Comparison of ENCODE assay signal across 12 cellular contexts in genomic region chr17:60442271-60443201, GRCh38. TPM values are rescaled to one million over a fixed set of nuclear protein-coding genes. Genes with fewer than 3 reads are reported as not detected.
DNase-seq lines count a peak whose midpoint lies in the region; ATAC-seq and TF ChIP-seq lines count a peak whose summit lies in the region.
"Had no signal": no experiment of that assay in that cellular context is flagged by ENCODE, and none has a peak within 500 bp of the region (broad histone marks: within the 10 kb centered on the region; RNA-seq: fewer than 3 reads in every experiment).

No MANE protein-coding gene starts in this region.

- DNase-seq in ELR (ENCODE audit: low read depth) (peak; percentile 77), RPMI7951 (ENCODE audit: low read depth) (peak; percentile 8), fibroblast of peridontal ligament (ENCODE audit: extremely low read depth) (peak; percentile 36), progenitor cell of endocrine pancreas (ENCODE audit: low spot score, unreplicated experiment) (no peak), NCI-H2227 (lab: John Stamatoyannopoulos, UW; ENCODE audit: unreplicated experiment) (no peak), NCI-H1694 (lab: John Stamatoyannopoulos, UW) (no peak), upper lobe of left lung (no peak)
- DNase-seq in activated naive CD4-positive, alpha-beta T cell treated with anti-CD3 and anti-CD28 coated beads, Interleukin-2, amount 10 ng/mL, durations not matched to agents 7 days and 5 days, result no peak
- DNase-seq: heart right ventricle, NCI-H1436, PC-9 had no signal

- ATAC-seq in upper lobe of left lung (ENCODE audit: low FRiP score in 2 of 2), result no peak

- H3K4me1 ChIP-seq in upper lobe of left lung, result no peaks in the 10 kb centered on the region

- TF ChIP-seq CTCF in progenitor cell of endocrine pancreas (IDR thresholded peaks at IDR 0.05; ENCODE audit: unreplicated experiment) (no peak), upper lobe of left lung (IDR thresholded peaks at IDR 0.05) (no peak)

- peaks cover 5% of the 10 kb centered on the region for H3K36me3 Mint-ChIP-seq in progenitor cell of endocrine pancreas (ENCODE audit: insufficient read depth)
- peaks cover 10% of the 10 kb centered on the region for H3K36me3 Mint-ChIP-seq in activated naive CD4-positive, alpha-beta T cell treated with anti-CD3 and anti-CD28 coated beads, Interleukin-2, amount 10 ng/mL, durations not matched to agents 7 days and 5 days

- TF ChIP-seq EP300 in upper lobe of left lung (IDR thresholded peaks at IDR 0.05), result no peak

- TF ChIP-seq POLR2A in upper lobe of left lung (IDR thresholded peaks at IDR 0.05), result no peak

- no peak overlapping the region for H3K4me3 Mint-ChIP-seq in progenitor cell of endocrine pancreas (ENCODE audit: low read depth)
- no peak overlapping the region for H3K4me3 Mint-ChIP-seq in activated naive CD4-positive, alpha-beta T cell treated with anti-CD3 and anti-CD28 coated beads, Interleukin-2, amount 10 ng/mL, durations not matched to agents 7 days and 5 days

- H3K27ac ChIP-seq in upper lobe of left lung, result no peak overlapping the region
- H3K27ac ChIP-seq: PC-9 had no signal

- no peaks in the 10 kb centered on the region for H3K4me1 Mint-ChIP-seq in progenitor cell of endocrine pancreas (ENCODE audit: low read depth)
- H3K4me1 Mint-ChIP-seq in activated naive CD4-positive, alpha-beta T cell treated with anti-CD3 and anti-CD28 coated beads, Interleukin-2, amount 10 ng/mL, durations not matched to agents 7 days and 5 days, result no peaks in the 10 kb centered on the region

- H3K4me3 ChIP-seq in upper lobe of left lung, result no peak overlapping the region
- H3K4me3 ChIP-seq: heart right ventricle, PC-9 had no signal

- peak overlapping the region; percentile 49 for H3K27ac Mint-ChIP-seq in progenitor cell of endocrine pancreas
- no peak overlapping the region for H3K27ac Mint-ChIP-seq in activated naive CD4-positive, alpha-beta T cell treated with anti-CD3 and anti-CD28 coated beads, Interleukin-2, amount 10 ng/mL, durations not matched to agents 7 days and 5 days

- 67 to 70% methylated on average over 6 of the region's 6 CpGs for WGBS in upper lobe of left lung, 2 donors

- CTCF ChIA-PET in activated naive CD4-positive, alpha-beta T cell treated with anti-CD3 and anti-CD28 coated beads, Interleukin-2, amount 10 ng/mL, durations not matched to agents 7 days and 5 days (lab: Charles Lee), result no interaction called here

- H3K27me3 ChIP-seq in upper lobe of left lung, result no peaks in the 10 kb centered on the region

- H3K27me3 Mint-ChIP-seq in progenitor cell of endocrine pancreas, result no peaks in the 10 kb centered on the region
- H3K27me3 Mint-ChIP-seq in activated naive CD4-positive, alpha-beta T cell treated with anti-CD3 and anti-CD28 coated beads, Interleukin-2, amount 10 ng/mL, durations not matched to agents 7 days and 5 days, result no peaks in the 10 kb centered on the region

- peaks cover 0 to 31% (median 8%) of the 10 kb centered on the region in 4 donors for H3K36me3 ChIP-seq in upper lobe of left lung

- H3K9me3 Mint-ChIP-seq in progenitor cell of endocrine pancreas (ENCODE audit: low read depth), result no peaks in the 10 kb centered on the region
- H3K9me3 Mint-ChIP-seq in activated naive CD4-positive, alpha-beta T cell treated with anti-CD3 and anti-CD28 coated beads, Interleukin-2, amount 10 ng/mL, durations not matched to agents 7 days and 5 days, result no peaks in the 10 kb centered on the region

- H3K9me3 ChIP-seq in upper lobe of left lung, result no peaks in the 10 kb centered on the region
- H3K9me3 ChIP-seq: heart right ventricle had no signal

RNA-seq across cellular contexts. Expression of gene CHCT1, which starts 20.2 kb away (rescaled TPM):
- total RNA-seq in RPMI7951 (2014; rRNA removed; shearing (Covaris generic)), result not detected in 2 replicates
- total RNA-seq in progenitor cell of endocrine pancreas (not detected in 2 replicates), upper lobe of left lung (under 1 TPM in 2 of 6 donors, not detected in 4; 0.37 to 0.61 TPM)
- total RNA-seq: mucosa of gallbladder, PC-9 had no signal

RNA-seq across cellular contexts. Expression of gene USP32, which starts 50.6 kb away (rescaled TPM):
- total RNA-seq in RPMI7951 (2014; rRNA removed; shearing (Covaris generic)), result 21.4 and 25.0 TPM in 2 replicates
- 42.7 and 42.8 TPM in 2 replicates for total RNA-seq in progenitor cell of endocrine pancreas
- 100 to 1,000 TPM in 2 of 6 donors, 10 to 100 TPM in 4; 69.5 to 115 (median 86.3) TPM for total RNA-seq in upper lobe of left lung

Comparison
In these comparisons a context has a peak if more than half of its experiments do, and no peak if none do; other contexts are left out.
1. DNase-seq: peak in ELR (single experiment), RPMI7951 (single experiment) and fibroblast of peridontal ligament (single experiment); none in progenitor cell of endocrine pancreas (single experiment), NCI-H2227 (single experiment), NCI-H1694 (single experiment), activated naive CD4-positive, alpha-beta T cell treated with anti-CD3 and anti-CD28 coated beads, Interleukin-2, amount 10 ng/mL, durations not matched to agents 7 days and 5 days (single experiment) and upper lobe of left lung (0 of 2).